13 cellular contexts compared by ENCODE assay signal in the genomic region with DNA sequence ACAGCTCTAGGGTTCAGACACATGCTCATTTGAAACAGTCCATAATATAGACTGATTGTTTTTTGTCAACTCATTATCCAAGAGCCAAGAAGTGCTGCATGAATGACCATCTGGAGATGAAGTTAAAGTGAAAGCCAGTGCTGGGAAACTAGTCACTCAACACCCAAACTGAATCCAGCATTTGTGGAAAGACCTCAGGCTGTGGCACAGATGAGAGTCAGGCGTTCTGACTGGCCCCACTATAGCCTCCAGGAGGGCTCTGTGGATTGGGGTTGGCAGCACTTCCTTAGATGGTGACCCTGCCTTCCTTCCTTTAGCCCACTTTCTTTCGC. TPM values are rescaled to one million over a fixed set of nuclear protein-coding genes. Genes with fewer than 3 reads are reported as not detected.
DNase-seq lines count a peak whose midpoint lies in the region; ATAC-seq and TF ChIP-seq lines count a peak whose summit lies in the region.
"Had no signal": no experiment of that assay in that cellular context is flagged by ENCODE, and none has a peak within 500 bp of the region (broad histone marks: within the 10 kb centered on the region; RNA-seq: fewer than 3 reads in every experiment).

No MANE protein-coding gene starts in this region.

- TF ChIP-seq CTCF in fibroblast of the aortic adventitia (IDR thresholded peaks at IDR 0.05; ENCODE audit: insufficient read depth, low read length): no peak

- no peaks in the 10 kb centered on the region for H4K20me1 ChIP-seq in Karpas-422 (ENCODE audit: insufficient read depth, low read depth, low read length)

- peaks cover 18% of the 10 kb centered on the region for H3K27me3 ChIP-seq in CD8-positive, alpha-beta memory T cell (ENCODE audit: insufficient read depth, low read length, poor library complexity, severe bottlenecking)
- no peaks in the 10 kb centered on the region for H3K27me3 ChIP-seq in neuron (ENCODE audit: insufficient read depth, low read length)
- H3K27me3 ChIP-seq in Karpas-422 (ENCODE audit: low read length): no peaks in the 10 kb centered on the region
- H3K27me3 ChIP-seq: sigmoid colon had no signal

- H3K27ac ChIP-seq in CD8-positive, alpha-beta memory T cell (ENCODE audit: low read depth, low read length): no peak overlapping the region
- no peak overlapping the region for H3K27ac ChIP-seq in Karpas-422 (ENCODE audit: low read length)
- H3K27ac ChIP-seq: esophagus squamous epithelium had no signal

- CTCF ChIA-PET in CD8-positive, alpha-beta memory T cell (lab: Charles Lee): no interaction called here

- DNase-seq in CD8-positive, alpha-beta memory T cell: no peak
- DNase-seq in T-helper 17 cell (no peak), fibroblast of the aortic adventitia (ENCODE audit: low read depth) (peak; percentile 20), Karpas-422 (no peak), NOMO-1 treated with DMSO at 0.1 percent for 48 hours (lab: John Stamatoyannopoulos, UW; ENCODE audit: unreplicated experiment) (no peak), DMS153 treated with DMSO at 0.1 percent for 48 hours (lab: John Stamatoyannopoulos, UW; ENCODE audit: unreplicated experiment) (no peak), left colon (no peak)
- DNase-seq: activated CD4-positive, alpha-beta T cell treated with anti-CD3 and anti-CD28 coated beads for 1 hour; esophagus squamous epithelium; NCI-H2227 treated with DMSO at 0.1 percent for 48 hours; SHP77 treated with DMSO at 0.1 percent for 48 hours; sigmoid colon had no signal

- no peak overlapping the region for H3K4me3 ChIP-seq in CD8-positive, alpha-beta memory T cell (ENCODE audit: low read length)
- H3K4me3 ChIP-seq in fibroblast of the aortic adventitia (ENCODE audit: low read depth, low read length) (peak overlapping the region; percentile 82), neuron (ENCODE audit: low read length) (peak overlapping the region; percentile 84), Karpas-422 (ENCODE audit: low read length) (no peak overlapping the region)

- peaks cover 22 to 36% (median 31%) of the 10 kb centered on the region in 3 donors for H3K4me1 Mint-ChIP-seq in CD8-positive, alpha-beta memory T cell
- peaks cover 24% of the 10 kb centered on the region for H3K4me1 Mint-ChIP-seq in T-helper 17 cell

- no peaks in the 10 kb centered on the region for H3K36me3 ChIP-seq in CD8-positive, alpha-beta memory T cell (ENCODE audit: insufficient read depth, low read length)
- H3K36me3 ChIP-seq in neuron (ENCODE audit: insufficient read depth, low read length): peaks cover 9% of the 10 kb centered on the region
- no peaks in the 10 kb centered on the region for H3K36me3 ChIP-seq in Karpas-422 (ENCODE audit: insufficient read depth, low read length)

- H3K4me3 Mint-ChIP-seq in CD8-positive, alpha-beta memory T cell: peak overlapping the region; percentile 81 to 96 (median 89)
- H3K4me3 Mint-ChIP-seq in T-helper 17 cell: peak overlapping the region; percentile 92

- no peaks in the 10 kb centered on the region for H3K9me3 ChIP-seq in CD8-positive, alpha-beta memory T cell (ENCODE audit: low read length)
- H3K9me3 ChIP-seq in T-helper 17 cell (ENCODE audit: control insufficient read depth, low read length, poor library complexity, severe bottlenecking) (no peaks in the 10 kb centered on the region), neuron (ENCODE audit: low read length) (no peaks in the 10 kb centered on the region), Karpas-422 (ENCODE audit: low read length) (no peaks in the 10 kb centered on the region)
- H3K9me3 ChIP-seq: esophagus squamous epithelium, sigmoid colon had no signal

- no peak overlapping the region for H2AFZ ChIP-seq in neuron (ENCODE audit: low read depth, low read length)
- no peak overlapping the region for H2AFZ ChIP-seq in Karpas-422 (ENCODE audit: low read length)

- ATAC-seq in T-helper 17 cell: no peak
- no peak for ATAC-seq in left colon

- POLR2A ChIA-PET in CD8-positive, alpha-beta memory T cell (lab: Charles Lee): no interaction called here

- peak overlapping the region in 2 of 8 donors; percentile 9 to 91 for H3K27ac Mint-ChIP-seq in CD8-positive, alpha-beta memory T cell
- peak overlapping the region; percentile 34 for H3K27ac Mint-ChIP-seq in T-helper 17 cell

- H3K9ac ChIP-seq in Karpas-422 (ENCODE audit: low read length): no peak overlapping the region

- H3K79me2 ChIP-seq in Karpas-422 (ENCODE audit: low read length): no peaks in the 10 kb centered on the region

- H3K27me3 Mint-ChIP-seq in CD8-positive, alpha-beta memory T cell: peaks cover 25 to 42% of the 10 kb centered on the region in 2 donors
- H3K27me3 Mint-ChIP-seq in T-helper 17 cell: peaks cover 62% of the 10 kb centered on the region

- no peaks in the 10 kb centered on the region for H3K9me3 Mint-ChIP-seq in CD8-positive, alpha-beta memory T cell

- H3K4me2 ChIP-seq in Karpas-422 (ENCODE audit: low read depth, low read length, poor library complexity, severe bottlenecking): no peak overlapping the region

- intact Hi-C loops in left colon (cut with DNase I, micrococcal nuclease): no loop called here

- H3K9me2 ChIP-seq in Karpas-422 (replicated peaks; ENCODE audit: insufficient read depth, low read length): no peaks in the 10 kb centered on the region

- H3K4me1 ChIP-seq in CD8-positive, alpha-beta memory T cell (ENCODE audit: insufficient read depth, low read length): peaks cover 13% of the 10 kb centered on the region
- H3K4me1 ChIP-seq in neuron (ENCODE audit: insufficient read depth, low read length) (peaks cover 16% of the 10 kb centered on the region), Karpas-422 (ENCODE audit: low read length) (no peaks in the 10 kb centered on the region)

- peaks cover 0 to 1% (median 1%) of the 10 kb centered on the region in 3 donors for H3K36me3 Mint-ChIP-seq in CD8-positive, alpha-beta memory T cell
- peaks cover 8% of the 10 kb centered on the region for H3K36me3 Mint-ChIP-seq in T-helper 17 cell (ENCODE audit: low read depth)

RNA-seq across cellular contexts. Expression of a gene that starts 2.1 kb away (rescaled TPM):
- 1 to 10 TPM; 2.4 to 2.7 TPM for total RNA-seq in CD8-positive, alpha-beta memory T cell
- 14.6 TPM for polyA plus RNA-seq in CD8-positive, alpha-beta memory T cell
- total RNA-seq in T-helper 17 cell (1 to 10 TPM; 1.1 to 1.6 TPM), fibroblast of the aortic adventitia (ENCODE audit: low replicate concordance) (77.0 and 91.8 TPM in 2 replicates), left colon (1 to 10 TPM; 2.5 to 6.0 TPM)
- total RNA-seq in Karpas-422 (2014; rRNA removed; shearing (Covaris generic); ENCODE audit: low replicate concordance): 0.22 TPM in 1 of 2 replicates, not detected in the other

Comparison
In these comparisons a context has a peak if more than half of its experiments do, and no peak if none do; other contexts are left out.
1. H3K4me3 ChIP-seq: peak in fibroblast of the aortic adventitia (single experiment) and neuron (single experiment); none in CD8-positive, alpha-beta memory T cell (single experiment) and Karpas-422 (single experiment).
2. RNA of a gene that starts 2.1 kb away (total RNA-seq): 77.0 to 91.8 TPM in fibroblast of the aortic adventitia; 2.5 to 6.0 TPM in left colon, 2.4 to 2.7 TPM in CD8-positive, alpha-beta memory T cell, 1.1 to 1.6 TPM in T-helper 17 cell and 0.22 TPM in Karpas-422; every median in the first group is over 10 times any median in the second.